Comparison of ENCODE assay signal across 37 cellular contexts in the genomic region with DNA sequence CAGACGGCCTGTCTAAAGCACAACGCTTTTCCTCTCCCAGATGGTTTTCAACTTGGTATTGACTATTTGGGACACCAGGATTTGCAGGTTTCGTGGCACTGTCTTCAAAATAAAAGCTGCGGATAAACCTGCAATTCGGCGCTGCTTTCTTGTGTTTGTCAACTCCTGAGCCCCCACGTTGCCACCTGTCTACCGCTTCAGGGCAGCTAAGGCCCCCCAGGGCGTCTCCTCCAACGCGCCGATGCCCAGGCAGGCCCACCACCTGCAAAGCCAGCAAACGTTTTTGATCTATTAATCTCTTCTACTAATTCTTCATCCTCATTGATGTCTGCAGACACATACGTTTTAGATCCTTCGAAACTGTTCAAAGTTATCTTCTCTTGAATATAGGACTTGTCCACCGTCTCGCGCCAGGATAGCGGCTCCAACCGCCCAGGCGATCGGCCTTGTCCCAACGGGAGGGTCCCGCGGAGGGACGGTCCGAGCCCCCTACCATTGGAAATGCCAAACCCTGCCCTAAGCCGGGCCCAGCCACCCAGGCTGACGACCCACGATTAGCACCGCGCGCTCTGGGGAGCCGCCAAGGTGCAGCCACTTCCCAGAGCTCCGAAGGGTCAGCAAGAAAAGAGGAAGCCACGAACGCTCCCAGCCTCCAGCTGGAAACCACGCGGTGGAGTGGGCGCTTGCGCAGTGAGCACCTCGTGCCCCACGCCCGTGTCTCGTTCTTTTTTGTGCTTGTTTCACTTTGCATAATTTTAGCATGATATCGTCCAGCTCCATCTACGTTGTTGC. TPM values are rescaled to one million over a fixed set of nuclear protein-coding genes. Genes with fewer than 3 reads are reported as not detected.
"Had no signal": no experiment of that assay in that cellular context is flagged by ENCODE, and none has a peak within 500 bp of the region (broad histone marks: within the 10 kb centered on the region; RNA-seq: fewer than 3 reads in every experiment).

No MANE protein-coding gene starts in this region.

- H3K4me1 ChIP-seq: adrenal gland, body of pancreas, breast epithelium had no signal

- FAIRE-seq: astrocyte, TTC549 had no signal

- H3K27me3 ChIP-seq: adrenal gland, body of pancreas, brain microvascular endothelial cell, breast epithelium had no signal

- DNase-seq: activated B cell treated with CpG ODN at 0.5 μM for 24 hours; activated CD4-positive, alpha-beta memory T cell treated with anti-CD3 and anti-CD28 coated beads for 36 hours; activated CD4-positive, alpha-beta T cell treated with anti-CD3 and anti-CD28 coated beads for 4 hours; activated CD4-positive, alpha-beta T cell treated with anti-CD3 and anti-CD28 coated beads, Interleukin-2, amount 10 ng/mL, durations not matched to agents 24 days and 14 days; activated CD4-positive, alpha-beta T cell treated with anti-CD3 and anti-CD28 coated beads, Interleukin-2, amount 50 U/mL, for 1 hour; activated CD4-positive, alpha-beta T cell treated with anti-CD3 and anti-CD28 coated beads, Interleukin-2, amount 50 U/mL, for 4 hours; activated CD4-positive, CD25-positive, alpha-beta regulatory T cell treated with anti-CD3 and anti-CD28 coated beads, Interleukin-2, amount 50 U/mL, for 72 hours; activated CD8-positive, alpha-beta memory T cell treated with anti-CD3 and anti-CD28 coated beads, Interleukin-2, amount 50 U/mL, for 4 hours; activated CD8-positive, alpha-beta T cell treated with anti-CD3 and anti-CD28 coated beads for 36 hours; activated effector memory CD4-positive, alpha-beta T cell treated with Interleukin-2 at 50 U/mL for 16 hours; activated gamma-delta T cell; activated naive CD4-positive, alpha-beta T cell treated with anti-CD3 and anti-CD28 coated beads, Interleukin-2, amount 10 ng/mL, durations not matched to agents 7 days and 5 days; activated naive CD4-positive, alpha-beta T cell treated with Interleukin-2 at 50 U/mL for 16 hours; activated naive CD8-positive, alpha-beta T cell treated with anti-CD3 and anti-CD28 coated beads for 36 hours; activated T-cell treated with anti-CD3 and anti-CD28 coated beads for 4 hours; activated T-cell treated with anti-CD3 and anti-CD28 coated beads, Interleukin-2, amount 50 U/mL, for 1 hour; activated T-cell treated with anti-CD3 and anti-CD28 coated beads, Interleukin-2, amount 50 U/mL, for 4 hours; adrenal gland; amniotic stem cell; aorta; body of pancreas; brain microvascular endothelial cell; central memory CD4-positive, alpha-beta T cell; T-helper 1 cell; T-helper 2 cell; T-helper 9 cell had no signal

- H3K27ac Mint-ChIP-seq: activated B cell treated with CpG ODN at 0.5 μM for 24 hours; activated CD4-positive, alpha-beta memory T cell treated with anti-CD3 and anti-CD28 coated beads for 36 hours; activated CD4-positive, alpha-beta T cell treated with anti-CD3 and anti-CD28 coated beads, Interleukin-2, amount 10 ng/mL, durations not matched to agents 24 days and 14 days; activated CD8-positive, alpha-beta T cell treated with anti-CD3 and anti-CD28 coated beads for 36 hours; activated naive CD4-positive, alpha-beta T cell treated with anti-CD3 and anti-CD28 coated beads, Interleukin-2, amount 10 ng/mL, durations not matched to agents 7 days and 5 days; activated naive CD4-positive, alpha-beta T cell treated with anti-CD3 and anti-CD28 coated beads, Interleukin-2, amount 50 U/mL, for 24 hours; activated naive CD8-positive, alpha-beta T cell treated with anti-CD3 and anti-CD28 coated beads for 36 hours; activated T-helper 2 cell treated with anti-CD3 and anti-CD28 coated beads, Interferon-gamma antibody, Interleukin-2, Interleukin-4, amounts not matched to agents 10 μg/mL and 5 μg/mL and 100 μg/mL, durations not matched to agents 14 hours and 24 hours and 36 hours; T-helper 1 cell treated with Interleukin-12 subunit alpha and Interleukin-12 subunit beta and Interleukin-4 antibody, amounts not matched to agents 30 μg/mL and 1 μg/mL, for 36 hours; T-helper 2 cell treated with Interferon-gamma antibody and Interleukin-4, amounts not matched to agents 5 μg/mL and 100 μg/mL, for 36 hours had no signal

- H3K27ac ChIP-seq: adrenal gland, body of pancreas, brain microvascular endothelial cell, breast epithelium, VCaP had no signal

- ATAC-seq: activated CD8-positive, alpha-beta T cell treated with anti-CD3 and anti-CD28 coated beads for 36 hours; activated T-cell treated with anti-CD3 and anti-CD28 coated beads, Interleukin-2, amount 50 U/mL, for 4 hours; body of pancreas had no signal

- H3K36me3 ChIP-seq: adrenal gland, brain microvascular endothelial cell, breast epithelium had no signal

- H3K4me3 ChIP-seq: adrenal gland, body of pancreas, breast epithelium had no signal

- H3K9me3 ChIP-seq: adrenal gland had no signal

RNA-seq across cellular contexts. Expression of a gene that starts 23.4 kb away (rescaled TPM):
- total RNA-seq: activated B cell treated with CpG ODN at 0.5 μM for 24 hours; activated CD4-positive, alpha-beta memory T cell treated with anti-CD3 and anti-CD28 coated beads for 36 hours; activated CD4-positive, alpha-beta T cell treated with anti-CD3 and anti-CD28 coated beads, Interleukin-2, amount 10 ng/mL, durations not matched to agents 24 days and 14 days; activated CD8-positive, alpha-beta memory T cell treated with anti-CD3 and anti-CD28 coated beads for 36 hours; activated CD8-positive, alpha-beta T cell treated with anti-CD3 and anti-CD28 coated beads for 36 hours; activated naive CD8-positive, alpha-beta T cell treated with anti-CD3 and anti-CD28 coated beads for 36 hours; activated T-cell treated with anti-CD3 and anti-CD28 coated beads, Interleukin-2, amount 50 U/mL, for 4 hours; activated T-helper 2 cell treated with anti-CD3 and anti-CD28 coated beads, Interferon-gamma antibody, Interleukin-2, Interleukin-4, amounts not matched to agents 10 μg/mL and 5 μg/mL and 100 μg/mL, durations not matched to agents 14 hours and 24 hours and 36 hours; adrenal gland; aorta; astrocyte; body of pancreas; breast epithelium; cardiac septum; cerebellum had no signal
- polyA plus RNA-seq: adrenal gland, aorta had no signal

RNA-seq across cellular contexts. Expression of a gene that starts 32.9 kb away (rescaled TPM):
- total RNA-seq: activated B cell treated with CpG ODN at 0.5 μM for 24 hours; activated CD4-positive, alpha-beta memory T cell treated with anti-CD3 and anti-CD28 coated beads for 36 hours; activated CD4-positive, alpha-beta T cell treated with anti-CD3 and anti-CD28 coated beads, Interleukin-2, amount 10 ng/mL, durations not matched to agents 24 days and 14 days; activated CD8-positive, alpha-beta memory T cell treated with anti-CD3 and anti-CD28 coated beads for 36 hours; activated CD8-positive, alpha-beta T cell treated with anti-CD3 and anti-CD28 coated beads for 36 hours; activated naive CD8-positive, alpha-beta T cell treated with anti-CD3 and anti-CD28 coated beads for 36 hours; activated T-cell treated with anti-CD3 and anti-CD28 coated beads, Interleukin-2, amount 50 U/mL, for 4 hours; activated T-helper 2 cell treated with anti-CD3 and anti-CD28 coated beads, Interferon-gamma antibody, Interleukin-2, Interleukin-4, amounts not matched to agents 10 μg/mL and 5 μg/mL and 100 μg/mL, durations not matched to agents 14 hours and 24 hours and 36 hours; adrenal gland; aorta; astrocyte; body of pancreas; breast epithelium; cardiac septum; cerebellum had no signal
- polyA plus RNA-seq: adrenal gland, aorta had no signal
